ENCODE assay signal across 9 cellular contexts in genomic region chr11:81869337-81870065, GRCh38.
DNase-seq lines count a peak whose midpoint lies in the region; ATAC-seq and TF ChIP-seq lines count a peak whose summit lies in the region.
"Had no signal": no experiment of that assay in that cellular context is flagged by ENCODE, and none has a peak within 500 bp of the region (broad histone marks: within the 10 kb centered on the region; RNA-seq: fewer than 3 reads in every experiment).

No MANE protein-coding gene starts in this region.

- H3K27me3 ChIP-seq in right cardiac atrium (ENCODE audit: control insufficient read depth, insufficient read depth) (no peaks in the 10 kb centered on the region), transverse colon (no peaks in the 10 kb centered on the region)

- no peak for TF ChIP-seq EP300 in transverse colon (IDR thresholded peaks at IDR 0.05; ENCODE audit: low read depth)

- no peak for TF ChIP-seq CTCF in transverse colon (IDR thresholded peaks at IDR 0.05)

- peak overlapping the region; percentile 77 for H3K4me3 Mint-ChIP-seq in activated CD4-positive, alpha-beta T cell treated with anti-CD3 and anti-CD28 coated beads, Interleukin-2, amount 10 ng/mL, durations not matched to agents 24 days and 14 days
- H3K4me3 Mint-ChIP-seq: brain had no signal

- H3K4me1 Mint-ChIP-seq in activated CD4-positive, alpha-beta T cell treated with anti-CD3 and anti-CD28 coated beads, Interleukin-2, amount 10 ng/mL, durations not matched to agents 24 days and 14 days: peaks cover 38% of the 10 kb centered on the region
- H3K4me1 Mint-ChIP-seq: brain had no signal

- H3K9me3 Mint-ChIP-seq in activated CD4-positive, alpha-beta T cell treated with anti-CD3 and anti-CD28 coated beads, Interleukin-2, amount 10 ng/mL, durations not matched to agents 24 days and 14 days: peaks cover 4% of the 10 kb centered on the region

- H3K27ac ChIP-seq in right cardiac atrium (ENCODE audit: low read length) (no peak overlapping the region), transverse colon (no peak overlapping the region)

- DNase-seq in right cardiac atrium (no peak), left ventricle myocardium superior (no peak), foreskin melanocyte (peak; percentile 24), transverse colon (peak; percentile 59), SW 1271 (lab: John Stamatoyannopoulos, UW) (no peak), DMS114 treated with DMSO at 0.1 percent for 48 hours (lab: John Stamatoyannopoulos, UW; ENCODE audit: unreplicated experiment) (no peak)
- DNase-seq in activated CD4-positive, alpha-beta T cell treated with anti-CD3 and anti-CD28 coated beads, Interleukin-2, amount 10 ng/mL, durations not matched to agents 24 days and 14 days: peak; percentile 96

- ATAC-seq in right cardiac atrium (peak; percentile 20 to 22), left ventricle myocardium superior (no peak), HG03565 (IDR thresholded peaks at IDR 0.05; ENCODE audit: unreplicated experiment) (peak; percentile 96)

- intact Hi-C loops in right cardiac atrium (cut with DNase I) (no loop called here), left ventricle myocardium superior (cut with micrococcal nuclease) (no loop called here), transverse colon (cut with DNase I; ENCODE audit: low total_unique reads) (no loop called here)
- intact Hi-C loops in activated CD4-positive, alpha-beta T cell treated with anti-CD3 and anti-CD28 coated beads, Interleukin-2, amount 10 ng/mL, durations not matched to agents 24 days and 14 days (cut with micrococcal nuclease): loop anchor here (1.0 kb wide), 3 partner anchors 82 to 135 kb away; no protein-coding TSS in a partner anchor

- 78% methylated on average over 1 of the region's 1 CpG for WGBS in right cardiac atrium
- WGBS in transverse colon (ENCODE audit: low coverage in 1 of 2), 2 donors: 72 to 100% methylated on average over 1 of the region's 1 CpG

- H3K36me3 Mint-ChIP-seq in activated CD4-positive, alpha-beta T cell treated with anti-CD3 and anti-CD28 coated beads, Interleukin-2, amount 10 ng/mL, durations not matched to agents 24 days and 14 days (ENCODE audit: low read depth): peaks cover 2% of the 10 kb centered on the region
- H3K36me3 Mint-ChIP-seq: brain had no signal

- H3K27me3 Mint-ChIP-seq in activated CD4-positive, alpha-beta T cell treated with anti-CD3 and anti-CD28 coated beads, Interleukin-2, amount 10 ng/mL, durations not matched to agents 24 days and 14 days: peaks cover 15% of the 10 kb centered on the region

- H3K4me3 ChIP-seq in right cardiac atrium (ENCODE audit: low read length) (no peak overlapping the region), transverse colon (no peak overlapping the region)

- TF ChIP-seq POLR2A in transverse colon (IDR thresholded peaks at IDR 0.05): no peak

- no peaks in the 10 kb centered on the region for H3K4me1 ChIP-seq in right cardiac atrium (ENCODE audit: control insufficient read depth, insufficient read depth, low read length)
- H3K4me1 ChIP-seq in transverse colon: no peaks in the 10 kb centered on the region

- H3K9me3 ChIP-seq in right cardiac atrium (ENCODE audit: control insufficient read depth, low read length) (no peaks in the 10 kb centered on the region), transverse colon (no peaks in the 10 kb centered on the region)

- no peaks in the 10 kb centered on the region for H3K36me3 ChIP-seq in transverse colon

- peak overlapping the region; percentile 82 for H3K27ac Mint-ChIP-seq in activated CD4-positive, alpha-beta T cell treated with anti-CD3 and anti-CD28 coated beads, Interleukin-2, amount 10 ng/mL, durations not matched to agents 24 days and 14 days
- H3K27ac Mint-ChIP-seq: brain had no signal

- in situ Hi-C loops in transverse colon (cut with MboI; ENCODE audit: low pct_ligation_motif_present in 1 of 4, low pct_unique_long_range_greater_than_20kb in 1 of 4, low sequenced_read_pairs in 3 of 4): no loop called here

Comparison
In these comparisons a context has a peak if more than half of its experiments do, and no peak if none do; other contexts are left out.
1. DNase-seq: peak in activated CD4-positive, alpha-beta T cell treated with anti-CD3 and anti-CD28 coated beads, Interleukin-2, amount 10 ng/mL, durations not matched to agents 24 days and 14 days (single experiment), foreskin melanocyte (single experiment) and transverse colon (single experiment); none in right cardiac atrium (0 of 3), left ventricle myocardium superior (single experiment), SW 1271 (0 of 2) and DMS114 treated with DMSO at 0.1 percent for 48 hours (single experiment).